Comparison of ENCODE assay signal across 28 cellular contexts in the genomic region with DNA sequence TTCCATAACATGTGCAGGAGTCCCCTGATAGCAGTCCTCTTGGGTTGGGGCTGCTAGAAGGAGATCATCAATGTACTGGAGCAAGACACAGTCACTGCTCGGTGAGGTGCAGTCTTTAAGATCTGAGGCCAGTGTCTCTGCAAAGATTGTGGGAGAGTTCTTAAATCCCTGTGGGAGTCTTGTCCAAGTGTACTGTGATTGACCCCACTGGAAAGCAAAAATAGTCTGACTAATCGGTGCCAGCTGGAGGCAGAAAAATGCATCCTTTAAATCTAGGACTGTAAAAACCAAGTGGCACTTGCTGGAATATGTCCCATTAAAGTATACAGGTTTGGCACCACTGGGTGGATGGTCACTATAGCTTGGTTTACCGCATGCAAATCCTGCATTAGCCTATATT. TPM values are rescaled to one million over a fixed set of nuclear protein-coding genes. Genes with fewer than 3 reads are reported as not detected.
DNase-seq lines count a peak whose midpoint lies in the region; ATAC-seq and TF ChIP-seq lines count a peak whose summit lies in the region.
"Had no signal": no experiment of that assay in that cellular context is flagged by ENCODE, and none has a peak within 500 bp of the region (broad histone marks: within the 10 kb centered on the region; RNA-seq: fewer than 3 reads in every experiment).

No MANE protein-coding gene starts in this region.

- H3K4me1 Mint-ChIP-seq in mesothelial cell of epicardium, result peaks cover 36% of the 10 kb centered on the region
- peaks cover 13% of the 10 kb centered on the region for H3K4me1 Mint-ChIP-seq in activated CD4-positive, alpha-beta T cell treated with anti-CD3 and anti-CD28 coated beads, Interleukin-2, amount 10 ng/mL, durations not matched to agents 7 days and 5 days

- no peaks in the 10 kb centered on the region for H3K27me3 Mint-ChIP-seq in mesothelial cell of epicardium (ENCODE audit: low read depth)
- no peaks in the 10 kb centered on the region for H3K27me3 Mint-ChIP-seq in activated CD4-positive, alpha-beta T cell treated with anti-CD3 and anti-CD28 coated beads, Interleukin-2, amount 10 ng/mL, durations not matched to agents 7 days and 5 days
- H3K27me3 Mint-ChIP-seq: activated CD4-positive, alpha-beta T cell treated with anti-CD3 and anti-CD28 coated beads for 36 hours; natural killer cell treated with Interleukin-12 subunit alpha and Interleukin-12 subunit beta and Interleukin-15 and Interleukin-18, amount 100 ng/mL, for 72 hours had no signal

- POLR2A ChIA-PET in activated CD4-positive, alpha-beta T cell treated with anti-CD3 and anti-CD28 coated beads, Interleukin-2, amount 10 ng/mL, durations not matched to agents 7 days and 5 days (lab: Charles Lee), result no interaction called here

- H3K27ac Mint-ChIP-seq in mesothelial cell of epicardium, result peak overlapping the region; percentile 59
- H3K27ac Mint-ChIP-seq in activated CD4-positive, alpha-beta T cell treated with anti-CD3 and anti-CD28 coated beads, Interleukin-2, amount 10 ng/mL, durations not matched to agents 7 days and 5 days, result no peak overlapping the region
- H3K27ac Mint-ChIP-seq: activated CD4-positive, alpha-beta T cell treated with anti-CD3 and anti-CD28 coated beads for 36 hours; activated T-helper 2 cell treated with anti-CD3 and anti-CD28 coated beads, Interferon-gamma antibody, Interleukin-2, Interleukin-4, amounts not matched to agents 10 μg/mL and 5 μg/mL and 100 μg/mL, durations not matched to agents 14 hours and 24 hours and 36 hours; H9; natural killer cell treated with Interleukin-12 subunit alpha and Interleukin-12 subunit beta and Interleukin-15 and Interleukin-18, amount 100 ng/mL, for 72 hours had no signal

- no peak for TF ChIP-seq CTCF in mesothelial cell of epicardium (IDR thresholded peaks at IDR 0.05; ENCODE audit: unreplicated experiment)

- ATAC-seq in GM21528 (IDR thresholded peaks at IDR 0.05; ENCODE audit: low FRiP score, unreplicated experiment) (no peak), HG03196 (IDR thresholded peaks at IDR 0.05; ENCODE audit: unreplicated experiment) (no peak)
- ATAC-seq: activated CD4-positive, alpha-beta T cell treated with anti-CD3 and anti-CD28 coated beads for 36 hours; mucosa of descending colon; natural killer cell treated with Interleukin-12 subunit alpha and Interleukin-12 subunit beta and Interleukin-15 and Interleukin-18, amount 100 ng/mL, for 72 hours; Panc1; stimulated activated naive CD8-positive, alpha-beta T cell treated with anti-CD3 and anti-CD28 coated beads, Interleukin-15, Interleukin-2, amounts not matched to agents 100 U/mL and 50 U/mL, for 24 hours; upper lobe of right lung had no signal

- no peak overlapping the region for H3K4me3 Mint-ChIP-seq in mesothelial cell of epicardium
- H3K4me3 Mint-ChIP-seq in activated CD4-positive, alpha-beta T cell treated with anti-CD3 and anti-CD28 coated beads, Interleukin-2, amount 10 ng/mL, durations not matched to agents 7 days and 5 days, result no peak overlapping the region
- H3K4me3 Mint-ChIP-seq: activated CD4-positive, alpha-beta T cell treated with anti-CD3 and anti-CD28 coated beads for 36 hours; H9; natural killer cell treated with Interleukin-12 subunit alpha and Interleukin-12 subunit beta and Interleukin-15 and Interleukin-18, amount 100 ng/mL, for 72 hours had no signal

- H3K36me3 Mint-ChIP-seq in mesothelial cell of epicardium, result no peaks in the 10 kb centered on the region
- no peaks in the 10 kb centered on the region for H3K36me3 Mint-ChIP-seq in activated CD4-positive, alpha-beta T cell treated with anti-CD3 and anti-CD28 coated beads, Interleukin-2, amount 10 ng/mL, durations not matched to agents 7 days and 5 days (ENCODE audit: low read depth)
- H3K36me3 Mint-ChIP-seq: natural killer cell treated with Interleukin-12 subunit alpha and Interleukin-12 subunit beta and Interleukin-15 and Interleukin-18, amount 100 ng/mL, for 72 hours had no signal

- in situ Hi-C loops in KBM-7 (cut with MboI; ENCODE audit: low pct_unique_long_range_greater_than_20kb, low sequenced_read_pairs), result no loop called here

- H3K9me3 Mint-ChIP-seq in mesothelial cell of epicardium, result no peaks in the 10 kb centered on the region
- peaks cover 3% of the 10 kb centered on the region for H3K9me3 Mint-ChIP-seq in activated CD4-positive, alpha-beta T cell treated with anti-CD3 and anti-CD28 coated beads, Interleukin-2, amount 10 ng/mL, durations not matched to agents 7 days and 5 days
- H3K9me3 Mint-ChIP-seq: activated T-helper 2 cell treated with anti-CD3 and anti-CD28 coated beads, Interferon-gamma antibody, Interleukin-2, Interleukin-4, amounts not matched to agents 10 μg/mL and 5 μg/mL and 100 μg/mL, durations not matched to agents 14 hours and 24 hours and 36 hours; natural killer cell treated with Interleukin-12 subunit alpha and Interleukin-12 subunit beta and Interleukin-15 and Interleukin-18, amount 100 ng/mL, for 72 hours had no signal

- CTCF ChIA-PET in activated CD4-positive, alpha-beta T cell treated with anti-CD3 and anti-CD28 coated beads, Interleukin-2, amount 10 ng/mL, durations not matched to agents 7 days and 5 days (lab: Charles Lee), result no interaction called here

- DNase-seq in amniotic epithelial cell (ENCODE audit: low read depth), result peak; percentile 9
- peak; percentile 17 for DNase-seq in fibroblast of gingiva (ENCODE audit: low read depth)
- no peak for DNase-seq in mesothelial cell of epicardium (ENCODE audit: low spot score in 2 of 2, unreplicated experiment in 2 of 2)
- no peak for DNase-seq in KBM-7
- DNase-seq in activated CD4-positive, alpha-beta T cell treated with anti-CD3 and anti-CD28 coated beads, Interleukin-2, amount 10 ng/mL, durations not matched to agents 7 days and 5 days, result no peak
- DNase-seq: activated CD4-positive, alpha-beta T cell treated with anti-CD3 and anti-CD28 coated beads for 36 hours; activated naive CD4-positive, alpha-beta T cell treated with anti-CD3 and anti-CD28 coated beads, Interleukin-2, amount 50 U/mL, for 16 hours; activated T-cell treated with anti-CD3 and anti-CD28 coated beads for 4 hours; caudate nucleus; esophagus squamous epithelium; H9; mucosa of descending colon; NCI-H1417 treated with DMSO at 0.1 percent for 48 hours; NCI-H2081 treated with DMSO at 0.1 percent for 48 hours; NCI-H226; ovary; Right ventricle myocardium superior; spleen; stimulated activated CD4-positive, alpha-beta T cell treated with anti-CD3 and anti-CD28 coated beads, Interleukin-2, amount 100 ng/mL, for 24 hours; stimulated activated naive CD8-positive, alpha-beta T cell treated with anti-CD3 and anti-CD28 coated beads, Interleukin-15, Interleukin-2, amounts not matched to agents 100 U/mL and 50 U/mL, for 24 hours; upper lobe of right lung had no signal

RNA-seq across cellular contexts. Expression of a gene that starts 31.1 kb away (rescaled TPM):
- total RNA-seq in mesothelial cell of epicardium, result 118 to 122 TPM (median 121 TPM) in 3 replicates
- not detected for total RNA-seq in activated CD4-positive, alpha-beta T cell treated with anti-CD3 and anti-CD28 coated beads, Interleukin-2, amount 10 ng/mL, durations not matched to agents 7 days and 5 days
- total RNA-seq: activated CD4-positive, alpha-beta T cell treated with anti-CD3 and anti-CD28 coated beads for 36 hours; activated T-helper 2 cell treated with anti-CD3 and anti-CD28 coated beads, Interferon-gamma antibody, Interleukin-2, Interleukin-4, amounts not matched to agents 10 μg/mL and 5 μg/mL and 100 μg/mL, durations not matched to agents 14 hours and 24 hours and 36 hours; H9; natural killer cell treated with Interleukin-12 subunit alpha and Interleukin-12 subunit beta and Interleukin-15 and Interleukin-18, amount 100 ng/mL, for 72 hours; right atrium auricular region; Right ventricle myocardium superior; spleen; T-helper 2 cell treated with Interferon-gamma antibody and Interleukin-4, amounts not matched to agents 100 ng/mL and 5 ng/mL, for 36 hours had no signal

Comparison
In these comparisons a context has a peak if more than half of its experiments do, and no peak if none do; other contexts are left out.
1. DNase-seq: peak in amniotic epithelial cell (single experiment) and fibroblast of gingiva (single experiment); none in mesothelial cell of epicardium (0 of 2), KBM-7 (single experiment) and activated CD4-positive, alpha-beta T cell treated with anti-CD3 and anti-CD28 coated beads, Interleukin-2, amount 10 ng/mL, durations not matched to agents 7 days and 5 days (single experiment).
2. RNA of a gene that starts 31.1 kb away (total RNA-seq): 118 to 122 TPM in mesothelial cell of epicardium; not detected in activated CD4-positive, alpha-beta T cell treated with anti-CD3 and anti-CD28 coated beads, Interleukin-2, amount 10 ng/mL, durations not matched to agents 7 days and 5 days; every median in the first group is over 100 times any median in the second.